8 cellular contexts compared by ENCODE assay signal in genomic region chr19:574658-575526, GRCh38. TPM values are rescaled to one million over a fixed set of nuclear protein-coding genes. Genes with fewer than 3 reads are reported as not detected.
DNase-seq lines count a peak whose midpoint lies in the region; ATAC-seq and TF ChIP-seq lines count a peak whose summit lies in the region.

No MANE protein-coding gene starts in this region.

- H3K27ac Mint-ChIP-seq in activated T-cell treated with anti-CD3 and anti-CD28 coated beads, Interleukin-2, amount 50 U/mL, for 72 hours, result no peak overlapping the region
- H3K27ac Mint-ChIP-seq in activated CD8-positive, alpha-beta T cell treated with anti-CD3 and anti-CD28 coated beads, Interleukin-2, amount 10 ng/mL, durations not matched to agents 7 days and 5 days, result peak overlapping the region; percentile 10

- CTCF ChIA-PET in activated CD8-positive, alpha-beta T cell treated with anti-CD3 and anti-CD28 coated beads, Interleukin-2, amount 10 ng/mL, durations not matched to agents 7 days and 5 days (lab: Charles Lee), result interaction anchor here (1.0 to 1.9 kb wide), 2 partner anchors 10 to 195 kb away, joined by 3 to 12 read pairs; no protein-coding TSS in a partner anchor

- H3K4me3 Mint-ChIP-seq in activated T-cell treated with anti-CD3 and anti-CD28 coated beads, Interleukin-2, amount 50 U/mL, for 72 hours, result peak overlapping the region; percentile 58 to 89
- H3K4me3 Mint-ChIP-seq in activated CD8-positive, alpha-beta T cell treated with anti-CD3 and anti-CD28 coated beads, Interleukin-2, amount 10 ng/mL, durations not matched to agents 7 days and 5 days, result peak overlapping the region; percentile 50

- no peaks in the 10 kb centered on the region for H3K27me3 ChIP-seq in cardiac muscle cell
- no peaks in the 10 kb centered on the region for H3K27me3 ChIP-seq in WERI-Rb-1 (ENCODE audit: insufficient read depth, low read depth, severe bottlenecking)

- H3K27ac ChIP-seq in cardiac muscle cell (peak overlapping the region; percentile 77), WERI-Rb-1 (no peak overlapping the region)

- H3K36me3 ChIP-seq in cardiac muscle cell (no peaks in the 10 kb centered on the region), WERI-Rb-1 (peaks cover 70% of the 10 kb centered on the region)

- TF ChIP-seq CTCF in cardiac muscle cell (IDR thresholded peaks at IDR 0.05; ENCODE audit: low read depth, low read length) (no peak), WERI-Rb-1 (IDR thresholded peaks at IDR 0.05; ENCODE audit: low read depth, low read length) (no peak)

- peaks cover 40% of the 10 kb centered on the region for H3K4me1 Mint-ChIP-seq in activated T-cell treated with anti-CD3 and anti-CD28 coated beads, Interleukin-2, amount 50 U/mL, for 72 hours (ENCODE audit: low read depth)
- peaks cover 44% of the 10 kb centered on the region for H3K4me1 Mint-ChIP-seq in activated CD8-positive, alpha-beta T cell treated with anti-CD3 and anti-CD28 coated beads, Interleukin-2, amount 10 ng/mL, durations not matched to agents 7 days and 5 days (ENCODE audit: low read depth)

- no peaks in the 10 kb centered on the region for H3K36me3 Mint-ChIP-seq in activated T-cell treated with anti-CD3 and anti-CD28 coated beads, Interleukin-2, amount 50 U/mL, for 72 hours (ENCODE audit: insufficient read depth in 2 of 2)
- peaks cover 2% of the 10 kb centered on the region for H3K36me3 Mint-ChIP-seq in activated CD8-positive, alpha-beta T cell treated with anti-CD3 and anti-CD28 coated beads, Interleukin-2, amount 10 ng/mL, durations not matched to agents 7 days and 5 days (ENCODE audit: low read depth)

- POLR2A ChIA-PET in activated CD8-positive, alpha-beta T cell treated with anti-CD3 and anti-CD28 coated beads, Interleukin-2, amount 10 ng/mL, durations not matched to agents 7 days and 5 days (lab: Charles Lee), result interaction anchor here (0.9 kb wide), 1 partner anchor 33 kb away, joined by 4 read pairs; no protein-coding TSS in a partner anchor

- no peak for DNase-seq in activated T-cell treated with anti-CD3 and anti-CD28 coated beads, Interleukin-2, amount 50 U/mL, for 72 hours
- DNase-seq in activated T-cell treated with anti-CD3 and anti-CD28 coated beads for 4 hours (no peak), cardiac muscle cell (ENCODE audit: low read depth in 1 of 2, low spot score in 1 of 2) (peak; percentile 30 to 56), renal cortical epithelial cell (ENCODE audit: low read depth) (peak; percentile 72), WERI-Rb-1 (no peak), NCI-H1092 treated with DMSO at 0.1 percent for 48 hours (lab: John Stamatoyannopoulos, UW) (no peak)
- DNase-seq in activated CD8-positive, alpha-beta T cell treated with anti-CD3 and anti-CD28 coated beads, Interleukin-2, amount 10 ng/mL, durations not matched to agents 7 days and 5 days, result no peak
- no peak for DNase-seq in effector CD8-positive, alpha-beta T cell (lab: John Stamatoyannopoulos, UW)

- H3K9me3 Mint-ChIP-seq in activated T-cell treated with anti-CD3 and anti-CD28 coated beads, Interleukin-2, amount 50 U/mL, for 72 hours, result no peaks in the 10 kb centered on the region
- no peaks in the 10 kb centered on the region for H3K9me3 Mint-ChIP-seq in activated CD8-positive, alpha-beta T cell treated with anti-CD3 and anti-CD28 coated beads, Interleukin-2, amount 10 ng/mL, durations not matched to agents 7 days and 5 days (ENCODE audit: insufficient read depth)

- H3K4me3 ChIP-seq in cardiac muscle cell (peak overlapping the region; percentile 10), WERI-Rb-1 (ENCODE audit: low read depth, low read length) (no peak overlapping the region)

- ATAC-seq in activated T-cell treated with anti-CD3 and anti-CD28 coated beads, Interleukin-2, amount 50 U/mL, for 72 hours (replicated peaks in 1 of 2), result no peak
- no peak for ATAC-seq in activated CD8-positive, alpha-beta T cell treated with anti-CD3 and anti-CD28 coated beads, Interleukin-2, amount 10 ng/mL, durations not matched to agents 7 days and 5 days

- peaks cover 24% of the 10 kb centered on the region for H3K4me1 ChIP-seq in cardiac muscle cell (ENCODE audit: low read depth)

- H3K27me3 Mint-ChIP-seq in activated T-cell treated with anti-CD3 and anti-CD28 coated beads, Interleukin-2, amount 50 U/mL, for 72 hours (ENCODE audit: low read depth), result no peaks in the 10 kb centered on the region
- no peaks in the 10 kb centered on the region for H3K27me3 Mint-ChIP-seq in activated CD8-positive, alpha-beta T cell treated with anti-CD3 and anti-CD28 coated beads, Interleukin-2, amount 10 ng/mL, durations not matched to agents 7 days and 5 days (ENCODE audit: low read depth)

- H3K9me3 ChIP-seq in cardiac muscle cell (ENCODE audit: low read depth), result no peaks in the 10 kb centered on the region
- H3K9me3 ChIP-seq in WERI-Rb-1 (ENCODE audit: severe bottlenecking), result peaks cover 3% of the 10 kb centered on the region

RNA-seq across cellular contexts. Expression of gene BSG, which starts 2.5 kb away (rescaled TPM):
- 100 to 1,000 TPM; 144 to 162 TPM for total RNA-seq in activated T-cell treated with anti-CD3 and anti-CD28 coated beads, Interleukin-2, amount 50 U/mL, for 72 hours
- total RNA-seq in activated CD8-positive, alpha-beta T cell treated with anti-CD3 and anti-CD28 coated beads, Interleukin-2, amount 10 ng/mL, durations not matched to agents 7 days and 5 days, result 100 to 1,000 TPM; 207 to 217 TPM
- 826 and 1,015 TPM in 2 replicates for total RNA-seq in cardiac muscle cell
- 976 and 1,204 TPM in 2 replicates for polyA plus RNA-seq in cardiac muscle cell
- total RNA-seq in renal cortical epithelial cell, result 410 and 555 TPM in 2 replicates

RNA-seq across cellular contexts. Expression of gene HCN2, which starts 14.8 kb away (rescaled TPM):
- total RNA-seq in activated T-cell treated with anti-CD3 and anti-CD28 coated beads, Interleukin-2, amount 50 U/mL, for 72 hours, result 1 to 10 TPM in 1 of 2 donors, under 1 TPM in 1; 0.81 to 1.1 TPM
- total RNA-seq in activated CD8-positive, alpha-beta T cell treated with anti-CD3 and anti-CD28 coated beads, Interleukin-2, amount 10 ng/mL, durations not matched to agents 7 days and 5 days, result 1 to 10 TPM in 1 of 2 experiments, under 1 TPM in 1; 0.84 to 1.3 TPM
- total RNA-seq in cardiac muscle cell (1.0 and 2.3 TPM in 2 replicates), renal cortical epithelial cell (0.55 TPM in 1 of 2 replicates, not detected in the other)
- 0.34 and 0.46 TPM in 2 replicates for polyA plus RNA-seq in cardiac muscle cell

RNA-seq across cellular contexts. Expression of gene GZMM, which starts 31.0 kb away (rescaled TPM):
- 10 to 100 TPM; 23.5 to 31.0 TPM for total RNA-seq in activated T-cell treated with anti-CD3 and anti-CD28 coated beads, Interleukin-2, amount 50 U/mL, for 72 hours
- total RNA-seq in activated CD8-positive, alpha-beta T cell treated with anti-CD3 and anti-CD28 coated beads, Interleukin-2, amount 10 ng/mL, durations not matched to agents 7 days and 5 days, result 10 to 100 TPM; 86.9 to 87.3 TPM
- total RNA-seq in cardiac muscle cell (not detected in 2 replicates), renal cortical epithelial cell (not detected in 2 replicates)
- 0.39 TPM in 1 of 2 replicates, not detected in the other for polyA plus RNA-seq in cardiac muscle cell

RNA-seq across cellular contexts. Expression of gene CDC34, which starts 43.3 kb away (rescaled TPM):
- 10 to 100 TPM; 48.4 to 56.1 TPM for total RNA-seq in activated T-cell treated with anti-CD3 and anti-CD28 coated beads, Interleukin-2, amount 50 U/mL, for 72 hours
- 10 to 100 TPM; 49.0 to 53.0 TPM for total RNA-seq in activated CD8-positive, alpha-beta T cell treated with anti-CD3 and anti-CD28 coated beads, Interleukin-2, amount 10 ng/mL, durations not matched to agents 7 days and 5 days
- total RNA-seq in cardiac muscle cell (205 and 247 TPM in 2 replicates), renal cortical epithelial cell (50.3 and 94.5 TPM in 2 replicates)
- 205 and 207 TPM in 2 replicates for polyA plus RNA-seq in cardiac muscle cell

RNA-seq across cellular contexts. Expression of gene POLRMT, which starts 58.4 kb away (rescaled TPM):
- total RNA-seq in activated T-cell treated with anti-CD3 and anti-CD28 coated beads, Interleukin-2, amount 50 U/mL, for 72 hours, result 10 to 100 TPM; 62.7 to 79.0 TPM
- total RNA-seq in activated CD8-positive, alpha-beta T cell treated with anti-CD3 and anti-CD28 coated beads, Interleukin-2, amount 10 ng/mL, durations not matched to agents 7 days and 5 days, result 10 to 100 TPM; 50.6 to 51.0 TPM
- 82.6 and 121 TPM in 2 replicates for total RNA-seq in cardiac muscle cell
- polyA plus RNA-seq in cardiac muscle cell, result 103 and 120 TPM in 2 replicates
- 22.6 and 46.3 TPM in 2 replicates for total RNA-seq in renal cortical epithelial cell

Comparison
In these comparisons a context has a peak if more than half of its experiments do, and no peak if none do; other contexts are left out.
1. DNase-seq: peak in cardiac muscle cell (2 of 2) and renal cortical epithelial cell (single experiment); none in activated T-cell treated with anti-CD3 and anti-CD28 coated beads, Interleukin-2, amount 50 U/mL, for 72 hours (0 of 2), activated T-cell treated with anti-CD3 and anti-CD28 coated beads for 4 hours (single experiment), activated CD8-positive, alpha-beta T cell treated with anti-CD3 and anti-CD28 coated beads, Interleukin-2, amount 10 ng/mL, durations not matched to agents 7 days and 5 days (single experiment), WERI-Rb-1 (single experiment), effector CD8-positive, alpha-beta T cell (single experiment) and NCI-H1092 treated with DMSO at 0.1 percent for 48 hours (single experiment).
2. RNA of gene GZMM, which starts 31.0 kb away (total RNA-seq): 86.9 to 87.3 TPM in activated CD8-positive, alpha-beta T cell treated with anti-CD3 and anti-CD28 coated beads, Interleukin-2, amount 10 ng/mL, durations not matched to agents 7 days and 5 days and 23.5 to 31.0 TPM in activated T-cell treated with anti-CD3 and anti-CD28 coated beads, Interleukin-2, amount 50 U/mL, for 72 hours; not detected in cardiac muscle cell and not detected in renal cortical epithelial cell; every median in the first group is over 10 times any median in the second.